In the genomic region with DNA sequence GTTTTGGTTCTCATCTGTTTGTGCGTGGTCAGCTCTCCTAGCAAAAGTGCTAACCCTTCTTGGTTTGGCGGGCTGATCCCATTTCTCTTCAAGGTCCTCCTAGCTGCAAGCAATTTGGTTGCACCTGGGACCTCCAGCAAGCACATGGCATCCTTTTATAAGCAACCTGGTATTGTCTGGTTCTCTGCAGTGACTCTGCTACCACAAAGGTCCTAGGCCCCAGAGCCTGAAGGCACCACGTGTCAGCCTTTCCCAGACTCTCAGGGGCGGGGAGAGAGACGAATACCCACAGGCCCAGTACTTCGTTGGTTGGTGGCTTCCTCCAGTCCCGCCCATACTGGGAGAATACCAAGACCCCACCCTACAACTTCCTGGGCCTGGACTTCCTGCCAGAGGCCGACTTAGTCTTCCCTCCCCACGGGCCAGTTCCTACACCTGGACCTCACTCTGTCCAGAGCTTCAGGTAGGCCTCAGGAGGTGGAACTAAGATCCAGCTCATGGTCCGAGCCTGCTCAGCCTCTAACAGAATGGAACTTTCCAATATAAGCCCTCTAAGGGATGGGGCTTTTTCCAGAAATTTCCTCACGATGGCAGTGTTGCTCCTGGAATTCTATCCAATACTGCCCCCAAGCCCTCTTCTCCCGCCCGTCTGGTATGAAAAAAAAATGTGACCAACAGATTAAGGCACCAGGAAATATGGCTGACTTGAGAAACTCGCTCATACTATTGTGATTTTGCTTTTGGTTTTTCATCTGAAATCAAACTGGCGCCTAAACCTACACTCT, we compare ENCODE assay signal across 1 cellular context.
TF ChIP-seq lines count a peak whose summit lies in the region.

No MANE protein-coding gene starts in this region.

TF ChIP-seq in HepG2, 621 proteins besides CTCF, POLR2A, EP300 and RAD21 (continued from another document):
- TF ChIP-seq, protein P1, sequence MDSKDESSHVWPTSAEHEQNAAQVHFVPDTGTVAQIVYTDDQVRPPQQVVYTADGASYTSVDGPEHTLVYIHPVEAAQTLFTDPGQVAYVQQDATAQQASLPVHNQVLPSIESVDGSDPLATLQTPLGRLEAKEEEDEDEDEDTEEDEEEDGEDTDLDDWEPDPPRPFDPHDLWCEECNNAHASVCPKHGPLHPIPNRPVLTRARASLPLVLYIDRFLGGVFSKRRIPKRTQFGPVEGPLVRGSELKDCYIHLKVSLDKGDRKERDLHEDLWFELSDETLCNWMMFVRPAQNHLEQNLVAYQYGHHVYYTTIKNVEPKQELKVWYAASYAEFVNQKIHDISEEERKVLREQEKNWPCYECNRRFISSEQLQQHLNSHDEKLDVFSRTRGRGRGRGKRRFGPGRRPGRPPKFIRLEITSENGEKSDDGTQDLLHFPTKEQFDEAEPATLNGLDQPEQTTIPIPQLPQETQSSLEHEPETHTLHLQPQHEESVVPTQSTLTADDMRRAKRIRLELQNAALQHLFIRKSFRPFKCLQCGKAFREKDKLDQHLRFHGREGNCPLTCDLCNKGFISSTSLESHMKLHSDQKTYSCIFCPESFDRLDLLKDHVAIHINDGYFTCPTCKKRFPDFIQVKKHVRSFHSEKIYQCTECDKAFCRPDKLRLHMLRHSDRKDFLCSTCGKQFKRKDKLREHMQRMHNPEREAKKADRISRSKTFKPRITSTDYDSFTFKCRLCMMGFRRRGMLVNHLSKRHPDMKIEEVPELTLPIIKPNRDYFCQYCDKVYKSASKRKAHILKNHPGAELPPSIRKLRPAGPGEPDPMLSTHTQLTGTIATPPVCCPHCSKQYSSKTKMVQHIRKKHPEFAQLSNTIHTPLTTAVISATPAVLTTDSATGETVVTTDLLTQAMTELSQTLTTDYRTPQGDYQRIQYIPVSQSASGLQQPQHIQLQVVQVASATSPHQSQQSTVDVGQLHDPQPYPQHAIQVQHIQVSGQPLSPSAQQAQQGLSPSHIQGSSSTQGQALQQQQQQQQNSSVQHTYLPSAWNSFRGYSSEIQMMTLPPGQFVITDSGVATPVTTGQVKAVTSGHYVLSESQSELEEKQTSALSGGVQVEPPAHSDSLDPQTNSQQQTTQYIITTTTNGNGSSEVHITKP (CRISPR knock-in tag; IDR thresholded peaks at IDR 0.05; ENCODE audit: low read depth): peak; percentile 76; the same call in 1 of the 2 replicates
- peak; percentile 75 for TF ChIP-seq PHF8 (CRISPR knock-in tag; IDR thresholded peaks at IDR 0.05)
- no peak for TF ChIP-seq HOXD1 (CRISPR knock-in tag; IDR thresholded peaks at IDR 0.05)
- TF ChIP-seq MAZ (IDR thresholded peaks at IDR 0.05; ENCODE audit: borderline replicate concordance, low read depth, low read length): no peak
- peak; percentile 50; the same call in 1 of the 2 replicates for TF ChIP-seq MAZ (CRISPR knock-in tag; IDR thresholded peaks at IDR 0.05; ENCODE audit: low read depth)
- no peak for TF ChIP-seq NR2C2 (CRISPR knock-in tag; IDR thresholded peaks at IDR 0.05; ENCODE audit: borderline replicate concordance)
- TF ChIP-seq RBFOX2 (IDR thresholded peaks at IDR 0.05; ENCODE audit: low read depth, low read length): peak; percentile 46
- TF ChIP-seq JDP2 (CRISPR knock-in tag; IDR thresholded peaks at IDR 0.05; ENCODE audit: borderline replicate concordance): no peak
- TF ChIP-seq GATAD1 (CRISPR knock-in tag; IDR thresholded peaks at IDR 0.05): peak; percentile 81
- peak; percentile 44; the same call in 1 of the 2 replicates for TF ChIP-seq ERF (CRISPR knock-in tag; IDR thresholded peaks at IDR 0.05)
TF ChIP-seq in HepG2: peak in this region for 94.
